1 cellular context compared by ENCODE assay signal in genomic region chr3:5754602-5755001, GRCh38.
TF ChIP-seq lines count a peak whose summit lies in the region.

No MANE protein-coding gene starts in this region.

TF ChIP-seq in GM12878, 131 proteins besides CTCF, POLR2A, EP300 and RAD21 (continued from another document and continues in another):
- 0 out of 2 replicates have a peak, but pooled peaks have one; percentile 32 for TF ChIP-seq MLLT1 (IDR thresholded peaks at IDR 0.05)
- no peak for TF ChIP-seq NFIC (IDR thresholded peaks at IDR 0.05; ENCODE audit: low read depth, low read length)
- peak; percentile 57; the same call in 1 of the 2 replicates for TF ChIP-seq DPF2 (IDR thresholded peaks at IDR 0.05)
- peak; percentile 45 to 57; a peak in 3 of 4 replicates for TF ChIP-seq BHLHE40 (IDR thresholded peaks at IDR 0.05; ENCODE audit: borderline replicate concordance in 1 of 2, low read depth in 2 of 2, low read length in 1 of 2)
- TF ChIP-seq IKZF1 (conservative IDR thresholded peaks at IDR 0.05) = peak; percentile 78
- TF ChIP-seq KDM1A (IDR thresholded peaks at IDR 0.05; ENCODE audit: borderline replicate concordance) = no peak
- TF ChIP-seq RELA (IDR thresholded peaks at IDR 0.05; ENCODE audit: borderline replicate concordance, partially characterized antibody) = no peak
- no peak for TF ChIP-seq JUND (IDR thresholded peaks at IDR 0.05; ENCODE audit: low read depth, low read length)
- peak; percentile 47 to 73; a peak in 2 of 4 replicates for TF ChIP-seq IKZF2 (IDR thresholded peaks at IDR 0.05)
- TF ChIP-seq SMAD1 (IDR thresholded peaks at IDR 0.05; ENCODE audit: low read depth, partially characterized antibody) = peak; percentile 71
- peak; percentile 23; the same call in 1 of the 2 replicates for TF ChIP-seq BACH1 (IDR thresholded peaks at IDR 0.05; ENCODE audit: borderline replicate concordance)
- TF ChIP-seq MTA2 (IDR thresholded peaks at IDR 0.05; ENCODE audit: low read depth) = peak; percentile 75
- TF ChIP-seq NBN (IDR thresholded peaks at IDR 0.05) = peak; percentile 36; the same call in 1 of the 2 replicates
- no peak for TF ChIP-seq FOXM1 (IDR thresholded peaks at IDR 0.05; ENCODE audit: low read depth, low read length)
- peak; percentile 51; the same call in 1 of the 2 replicates for TF ChIP-seq PKNOX1 (IDR thresholded peaks at IDR 0.05)
- no peak for TF ChIP-seq HDGF (IDR thresholded peaks at IDR 0.05)
- TF ChIP-seq BCL11A (IDR thresholded peaks at IDR 0.05; ENCODE audit: low read depth, low read length) = 0 out of 2 replicates have a peak, but pooled peaks have one; percentile 6
- TF ChIP-seq, protein P1, sequence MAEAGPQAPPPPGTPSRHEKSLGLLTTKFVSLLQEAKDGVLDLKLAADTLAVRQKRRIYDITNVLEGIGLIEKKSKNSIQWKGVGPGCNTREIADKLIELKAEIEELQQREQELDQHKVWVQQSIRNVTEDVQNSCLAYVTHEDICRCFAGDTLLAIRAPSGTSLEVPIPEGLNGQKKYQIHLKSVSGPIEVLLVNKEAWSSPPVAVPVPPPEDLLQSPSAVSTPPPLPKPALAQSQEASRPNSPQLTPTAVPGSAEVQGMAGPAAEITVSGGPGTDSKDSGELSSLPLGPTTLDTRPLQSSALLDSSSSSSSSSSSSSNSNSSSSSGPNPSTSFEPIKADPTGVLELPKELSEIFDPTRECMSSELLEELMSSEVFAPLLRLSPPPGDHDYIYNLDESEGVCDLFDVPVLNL (IDR thresholded peaks at IDR 0.05; ENCODE audit: low read depth, low read length) = no peak
- TF ChIP-seq MEF2B (IDR thresholded peaks at IDR 0.05; ENCODE audit: partially characterized antibody, poor library complexity, severe bottlenecking) = peak; percentile 40
- TF ChIP-seq, protein P2, sequence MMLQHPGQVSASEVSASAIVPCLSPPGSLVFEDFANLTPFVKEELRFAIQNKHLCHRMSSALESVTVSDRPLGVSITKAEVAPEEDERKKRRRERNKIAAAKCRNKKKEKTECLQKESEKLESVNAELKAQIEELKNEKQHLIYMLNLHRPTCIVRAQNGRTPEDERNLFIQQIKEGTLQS (IDR thresholded peaks at IDR 0.05; ENCODE audit: borderline replicate concordance, extremely low read depth, low read depth, low read length) = no peak
- peak; percentile 34; the same call in 1 of the 2 replicates for TF ChIP-seq RELB (IDR thresholded peaks at IDR 0.05; ENCODE audit: low read depth)
- TF ChIP-seq, protein P3, sequence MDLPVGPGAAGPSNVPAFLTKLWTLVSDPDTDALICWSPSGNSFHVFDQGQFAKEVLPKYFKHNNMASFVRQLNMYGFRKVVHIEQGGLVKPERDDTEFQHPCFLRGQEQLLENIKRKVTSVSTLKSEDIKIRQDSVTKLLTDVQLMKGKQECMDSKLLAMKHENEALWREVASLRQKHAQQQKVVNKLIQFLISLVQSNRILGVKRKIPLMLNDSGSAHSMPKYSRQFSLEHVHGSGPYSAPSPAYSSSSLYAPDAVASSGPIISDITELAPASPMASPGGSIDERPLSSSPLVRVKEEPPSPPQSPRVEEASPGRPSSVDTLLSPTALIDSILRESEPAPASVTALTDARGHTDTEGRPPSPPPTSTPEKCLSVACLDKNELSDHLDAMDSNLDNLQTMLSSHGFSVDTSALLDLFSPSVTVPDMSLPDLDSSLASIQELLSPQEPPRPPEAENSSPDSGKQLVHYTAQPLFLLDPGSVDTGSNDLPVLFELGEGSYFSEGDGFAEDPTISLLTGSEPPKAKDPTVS (IDR thresholded peaks at IDR 0.05; ENCODE audit: low read depth, low read length) = no peak
- TF ChIP-seq, protein P4, sequence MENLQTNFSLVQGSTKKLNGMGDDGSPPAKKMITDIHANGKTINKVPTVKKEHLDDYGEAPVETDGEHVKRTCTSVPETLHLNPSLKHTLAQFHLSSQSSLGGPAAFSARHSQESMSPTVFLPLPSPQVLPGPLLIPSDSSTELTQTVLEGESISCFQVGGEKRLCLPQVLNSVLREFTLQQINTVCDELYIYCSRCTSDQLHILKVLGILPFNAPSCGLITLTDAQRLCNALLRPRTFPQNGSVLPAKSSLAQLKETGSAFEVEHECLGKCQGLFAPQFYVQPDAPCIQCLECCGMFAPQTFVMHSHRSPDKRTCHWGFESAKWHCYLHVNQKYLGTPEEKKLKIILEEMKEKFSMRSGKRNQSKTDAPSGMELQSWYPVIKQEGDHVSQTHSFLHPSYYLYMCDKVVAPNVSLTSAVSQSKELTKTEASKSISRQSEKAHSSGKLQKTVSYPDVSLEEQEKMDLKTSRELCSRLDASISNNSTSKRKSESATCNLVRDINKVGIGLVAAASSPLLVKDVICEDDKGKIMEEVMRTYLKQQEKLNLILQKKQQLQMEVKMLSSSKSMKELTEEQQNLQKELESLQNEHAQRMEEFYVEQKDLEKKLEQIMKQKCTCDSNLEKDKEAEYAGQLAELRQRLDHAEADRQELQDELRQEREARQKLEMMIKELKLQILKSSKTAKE (IDR thresholded peaks at IDR 0.05; ENCODE audit: low read depth, poor library complexity, severe bottlenecking) = peak; percentile 46
- peak; percentile 87 for TF ChIP-seq RUNX3 (IDR thresholded peaks at IDR 0.05; ENCODE audit: low read length)
- TF ChIP-seq, protein P5, sequence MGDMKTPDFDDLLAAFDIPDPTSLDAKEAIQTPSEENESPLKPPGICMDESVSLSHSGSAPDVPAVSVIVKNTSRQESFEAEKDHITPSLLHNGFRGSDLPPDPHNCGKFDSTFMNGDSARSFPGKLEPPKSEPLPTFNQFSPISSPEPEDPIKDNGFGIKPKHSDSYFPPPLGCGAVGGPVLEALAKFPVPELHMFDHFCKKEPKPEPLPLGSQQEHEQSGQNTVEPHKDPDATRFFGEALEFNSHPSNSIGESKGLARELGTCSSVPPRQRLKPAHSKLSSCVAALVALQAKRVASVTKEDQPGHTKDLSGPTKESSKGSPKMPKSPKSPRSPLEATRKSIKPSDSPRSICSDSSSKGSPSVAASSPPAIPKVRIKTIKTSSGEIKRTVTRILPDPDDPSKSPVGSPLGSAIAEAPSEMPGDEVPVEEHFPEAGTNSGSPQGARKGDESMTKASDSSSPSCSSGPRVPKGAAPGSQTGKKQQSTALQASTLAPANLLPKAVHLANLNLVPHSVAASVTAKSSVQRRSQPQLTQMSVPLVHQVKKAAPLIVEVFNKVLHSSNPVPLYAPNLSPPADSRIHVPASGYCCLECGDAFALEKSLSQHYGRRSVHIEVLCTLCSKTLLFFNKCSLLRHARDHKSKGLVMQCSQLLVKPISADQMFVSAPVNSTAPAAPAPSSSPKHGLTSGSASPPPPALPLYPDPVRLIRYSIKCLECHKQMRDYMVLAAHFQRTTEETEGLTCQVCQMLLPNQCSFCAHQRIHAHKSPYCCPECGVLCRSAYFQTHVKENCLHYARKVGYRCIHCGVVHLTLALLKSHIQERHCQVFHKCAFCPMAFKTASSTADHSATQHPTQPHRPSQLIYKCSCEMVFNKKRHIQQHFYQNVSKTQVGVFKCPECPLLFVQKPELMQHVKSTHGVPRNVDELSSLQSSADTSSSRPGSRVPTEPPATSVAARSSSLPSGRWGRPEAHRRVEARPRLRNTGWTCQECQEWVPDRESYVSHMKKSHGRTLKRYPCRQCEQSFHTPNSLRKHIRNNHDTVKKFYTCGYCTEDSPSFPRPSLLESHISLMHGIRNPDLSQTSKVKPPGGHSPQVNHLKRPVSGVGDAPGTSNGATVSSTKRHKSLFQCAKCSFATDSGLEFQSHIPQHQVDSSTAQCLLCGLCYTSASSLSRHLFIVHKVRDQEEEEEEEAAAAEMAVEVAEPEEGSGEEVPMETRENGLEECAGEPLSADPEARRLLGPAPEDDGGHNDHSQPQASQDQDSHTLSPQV (IDR thresholded peaks at IDR 0.05) = no peak
- TF ChIP-seq REST (IDR thresholded peaks at IDR 0.05; ENCODE audit: low read depth, low read length) = no peak
- no peak for TF ChIP-seq SMAD5 (IDR thresholded peaks at IDR 0.05; ENCODE audit: low read depth)
- TF ChIP-seq FOS (IDR thresholded peaks at IDR 0.05; ENCODE audit: borderline replicate concordance, extremely low read depth, insufficient read length) = no peak
- peak; percentile 29; the same call in 1 of the 2 replicates for TF ChIP-seq CHD2 (IDR thresholded peaks at IDR 0.05; ENCODE audit: borderline replicate concordance, low read depth, low read length)
- TF ChIP-seq, protein P6, sequence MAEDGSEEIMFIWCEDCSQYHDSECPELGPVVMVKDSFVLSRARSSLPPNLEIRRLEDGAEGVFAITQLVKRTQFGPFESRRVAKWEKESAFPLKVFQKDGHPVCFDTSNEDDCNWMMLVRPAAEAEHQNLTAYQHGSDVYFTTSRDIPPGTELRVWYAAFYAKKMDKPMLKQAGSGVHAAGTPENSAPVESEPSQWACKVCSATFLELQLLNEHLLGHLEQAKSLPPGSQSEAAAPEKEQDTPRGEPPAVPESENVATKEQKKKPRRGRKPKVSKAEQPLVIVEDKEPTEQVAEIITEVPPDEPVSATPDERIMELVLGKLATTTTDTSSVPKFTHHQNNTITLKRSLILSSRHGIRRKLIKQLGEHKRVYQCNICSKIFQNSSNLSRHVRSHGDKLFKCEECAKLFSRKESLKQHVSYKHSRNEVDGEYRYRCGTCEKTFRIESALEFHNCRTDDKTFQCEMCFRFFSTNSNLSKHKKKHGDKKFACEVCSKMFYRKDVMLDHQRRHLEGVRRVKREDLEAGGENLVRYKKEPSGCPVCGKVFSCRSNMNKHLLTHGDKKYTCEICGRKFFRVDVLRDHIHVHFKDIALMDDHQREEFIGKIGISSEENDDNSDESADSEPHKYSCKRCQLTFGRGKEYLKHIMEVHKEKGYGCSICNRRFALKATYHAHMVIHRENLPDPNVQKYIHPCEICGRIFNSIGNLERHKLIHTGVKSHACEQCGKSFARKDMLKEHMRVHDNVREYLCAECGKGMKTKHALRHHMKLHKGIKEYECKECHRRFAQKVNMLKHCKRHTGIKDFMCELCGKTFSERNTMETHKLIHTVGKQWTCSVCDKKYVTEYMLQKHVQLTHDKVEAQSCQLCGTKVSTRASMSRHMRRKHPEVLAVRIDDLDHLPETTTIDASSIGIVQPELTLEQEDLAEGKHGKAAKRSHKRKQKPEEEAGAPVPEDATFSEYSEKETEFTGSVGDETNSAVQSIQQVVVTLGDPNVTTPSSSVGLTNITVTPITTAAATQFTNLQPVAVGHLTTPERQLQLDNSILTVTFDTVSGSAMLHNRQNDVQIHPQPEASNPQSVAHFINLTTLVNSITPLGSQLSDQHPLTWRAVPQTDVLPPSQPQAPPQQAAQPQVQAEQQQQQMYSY (CRISPR knock-in tag; IDR thresholded peaks at IDR 0.05) = no peak
- peak; percentile 28; the same call in 1 of the 2 replicates for TF ChIP-seq SPI1 (IDR thresholded peaks at IDR 0.05; ENCODE audit: borderline replicate concordance, insufficient read depth, low read depth, low read length)
